ENCODE assay signal across 8 cellular contexts in the genomic region with DNA sequence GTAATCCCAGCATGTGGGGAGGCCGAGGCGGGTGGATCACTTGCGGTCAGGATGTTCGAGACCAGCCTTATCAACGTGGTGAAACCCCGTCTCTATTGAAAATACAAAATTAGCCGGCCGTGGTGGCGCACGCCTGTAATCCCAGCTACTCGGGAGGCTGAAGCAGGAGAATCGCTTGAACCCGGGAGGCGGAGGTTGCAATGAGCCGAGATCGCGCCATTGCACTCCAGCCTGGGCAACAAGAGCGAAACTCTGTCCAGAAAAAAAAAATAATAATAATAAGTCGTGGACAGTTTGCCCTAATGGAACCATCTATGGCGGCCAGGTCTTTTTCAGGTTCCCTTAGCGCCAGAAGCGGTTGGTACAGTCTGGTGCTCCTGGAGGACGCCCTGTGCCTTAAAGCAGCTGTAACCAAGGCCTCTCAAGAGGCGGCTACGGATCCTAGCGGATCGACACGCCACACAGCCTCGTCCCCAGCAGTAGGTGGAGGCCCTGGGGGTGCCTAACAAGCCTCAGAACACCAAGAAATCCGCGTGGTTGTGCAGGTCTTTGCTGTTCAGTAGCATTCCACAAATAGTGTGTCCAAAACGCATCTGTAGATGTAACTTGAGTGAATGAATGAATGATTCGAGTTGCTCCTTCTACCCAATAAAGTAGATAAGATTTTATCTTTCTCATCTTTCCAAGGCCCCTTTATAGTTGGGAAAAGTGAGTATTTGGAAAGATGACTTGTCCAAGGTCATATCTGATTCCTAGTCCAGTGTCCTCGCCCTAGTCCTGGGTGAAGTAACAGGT. TPM values are rescaled to one million over a fixed set of nuclear protein-coding genes. Genes with fewer than 3 reads are reported as not detected.
DNase-seq lines count a peak whose midpoint lies in the region; ATAC-seq, FAIRE-seq and TF ChIP-seq lines count a peak whose summit lies in the region.

No MANE protein-coding gene starts in this region.

- H3K36me3 ChIP-seq in neuron (ENCODE audit: insufficient read depth, low read length), result peaks cover 19% of the 10 kb centered on the region

- ATAC-seq in SK-N-SH treated with all-trans-retinoic acid at 6 μM for 48 hours (peak; percentile 43), HG03457 (IDR thresholded peaks at IDR 0.05; ENCODE audit: unreplicated experiment) (no peak)

- H3K27me3 ChIP-seq in neuron (ENCODE audit: insufficient read depth, low read length), result no peaks in the 10 kb centered on the region

- H3K4me1 ChIP-seq in neuron (ENCODE audit: insufficient read depth, low read length), result peaks cover 27% of the 10 kb centered on the region

- no peaks in the 10 kb centered on the region for H3K9me3 ChIP-seq in neuron (ENCODE audit: low read length)

- no peak overlapping the region for H2AFZ ChIP-seq in neuron (ENCODE audit: low read depth, low read length)

- peak overlapping the region; percentile 91 for H3K27ac ChIP-seq in epithelial cell of prostate

- no peak for TF ChIP-seq CTCF in GM12875 (IDR thresholded peaks at IDR 0.05; ENCODE audit: borderline replicate concordance, insufficient read depth, low read depth, low read length)

- H3K4me3 ChIP-seq in GM12875 (ENCODE audit: low read depth, low read length) (peak overlapping the region; percentile 79), neuron (ENCODE audit: low read length) (peak overlapping the region; percentile 92)

- no peak for FAIRE-seq in frontal cortex (lab: Jason Lieb, UNC)

- no peak for DNase-seq in epithelial cell of prostate (ENCODE audit: low read depth, low spot score)
- DNase-seq in hippocampal formation (lab: John Stamatoyannopoulos, UW), result no peak
- no peak for DNase-seq in frontal cortex (ENCODE audit: low spot score in 2 of 2)
- no peak for DNase-seq in 8988T

TF ChIP-seq in SK-N-SH treated with all-trans-retinoic acid at 6 μM for 48 hours, 23 proteins besides CTCF, POLR2A, EP300 and RAD21:
- TF ChIP-seq GLIS3 (CRISPR knock-in tag; IDR thresholded peaks at IDR 0.05), result no peak
- TF ChIP-seq, protein P1, sequence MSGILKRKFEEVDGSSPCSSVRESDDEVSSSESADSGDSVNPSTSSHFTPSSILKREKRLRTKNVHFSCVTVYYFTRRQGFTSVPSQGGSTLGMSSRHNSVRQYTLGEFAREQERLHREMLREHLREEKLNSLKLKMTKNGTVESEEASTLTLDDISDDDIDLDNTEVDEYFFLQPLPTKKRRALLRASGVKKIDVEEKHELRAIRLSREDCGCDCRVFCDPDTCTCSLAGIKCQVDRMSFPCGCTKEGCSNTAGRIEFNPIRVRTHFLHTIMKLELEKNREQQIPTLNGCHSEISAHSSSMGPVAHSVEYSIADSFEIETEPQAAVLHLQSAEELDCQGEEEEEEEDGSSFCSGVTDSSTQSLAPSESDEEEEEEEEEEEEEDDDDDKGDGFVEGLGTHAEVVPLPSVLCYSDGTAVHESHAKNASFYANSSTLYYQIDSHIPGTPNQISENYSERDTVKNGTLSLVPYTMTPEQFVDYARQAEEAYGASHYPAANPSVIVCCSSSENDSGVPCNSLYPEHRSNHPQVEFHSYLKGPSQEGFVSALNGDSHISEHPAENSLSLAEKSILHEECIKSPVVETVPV (CRISPR knock-in tag; IDR thresholded peaks at IDR 0.05), result no peak
- TF ChIP-seq CSDC2 (CRISPR knock-in tag; IDR thresholded peaks at IDR 0.05), result no peak
- no peak for TF ChIP-seq ZNF8 (CRISPR knock-in tag; IDR thresholded peaks at IDR 0.05)
- no peak for TF ChIP-seq TOX (CRISPR knock-in tag; IDR thresholded peaks at IDR 0.05; ENCODE audit: borderline replicate concordance)
- TF ChIP-seq ZFP3 (CRISPR knock-in tag; IDR thresholded peaks at IDR 0.05), result no peak
- TF ChIP-seq ZC3H10 (CRISPR knock-in tag; IDR thresholded peaks at IDR 0.05), result no peak
- no peak for TF ChIP-seq TCF4 (CRISPR knock-in tag; IDR thresholded peaks at IDR 0.05; ENCODE audit: borderline replicate concordance)
- no peak for TF ChIP-seq BACH2 (CRISPR knock-in tag; IDR thresholded peaks at IDR 0.05; ENCODE audit: borderline replicate concordance)
- no peak for TF ChIP-seq ZFP30 (CRISPR knock-in tag; IDR thresholded peaks at IDR 0.05)
- no peak for TF ChIP-seq ZNF565 (CRISPR knock-in tag; conservative IDR thresholded peaks at IDR 0.05; ENCODE audit: low read depth)
- TF ChIP-seq, protein P2, sequence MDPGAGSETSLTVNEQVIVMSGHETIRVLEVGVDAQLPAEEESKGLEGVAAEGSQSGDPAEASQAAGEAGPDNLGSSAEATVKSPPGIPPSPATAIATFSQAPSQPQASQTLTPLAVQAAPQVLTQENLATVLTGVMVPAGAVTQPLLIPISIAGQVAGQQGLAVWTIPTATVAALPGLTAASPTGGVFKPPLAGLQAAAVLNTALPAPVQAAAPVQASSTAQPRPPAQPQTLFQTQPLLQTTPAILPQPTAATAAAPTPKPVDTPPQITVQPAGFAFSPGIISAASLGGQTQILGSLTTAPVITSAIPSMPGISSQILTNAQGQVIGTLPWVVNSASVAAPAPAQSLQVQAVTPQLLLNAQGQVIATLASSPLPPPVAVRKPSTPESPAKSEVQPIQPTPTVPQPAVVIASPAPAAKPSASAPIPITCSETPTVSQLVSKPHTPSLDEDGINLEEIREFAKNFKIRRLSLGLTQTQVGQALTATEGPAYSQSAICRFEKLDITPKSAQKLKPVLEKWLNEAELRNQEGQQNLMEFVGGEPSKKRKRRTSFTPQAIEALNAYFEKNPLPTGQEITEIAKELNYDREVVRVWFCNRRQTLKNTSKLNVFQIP (CRISPR knock-in tag; IDR thresholded peaks at IDR 0.05; ENCODE audit: borderline replicate concordance, low read depth), result no peak
- TF ChIP-seq ZNF70 (CRISPR knock-in tag; IDR thresholded peaks at IDR 0.05), result no peak
- TF ChIP-seq, protein P3, sequence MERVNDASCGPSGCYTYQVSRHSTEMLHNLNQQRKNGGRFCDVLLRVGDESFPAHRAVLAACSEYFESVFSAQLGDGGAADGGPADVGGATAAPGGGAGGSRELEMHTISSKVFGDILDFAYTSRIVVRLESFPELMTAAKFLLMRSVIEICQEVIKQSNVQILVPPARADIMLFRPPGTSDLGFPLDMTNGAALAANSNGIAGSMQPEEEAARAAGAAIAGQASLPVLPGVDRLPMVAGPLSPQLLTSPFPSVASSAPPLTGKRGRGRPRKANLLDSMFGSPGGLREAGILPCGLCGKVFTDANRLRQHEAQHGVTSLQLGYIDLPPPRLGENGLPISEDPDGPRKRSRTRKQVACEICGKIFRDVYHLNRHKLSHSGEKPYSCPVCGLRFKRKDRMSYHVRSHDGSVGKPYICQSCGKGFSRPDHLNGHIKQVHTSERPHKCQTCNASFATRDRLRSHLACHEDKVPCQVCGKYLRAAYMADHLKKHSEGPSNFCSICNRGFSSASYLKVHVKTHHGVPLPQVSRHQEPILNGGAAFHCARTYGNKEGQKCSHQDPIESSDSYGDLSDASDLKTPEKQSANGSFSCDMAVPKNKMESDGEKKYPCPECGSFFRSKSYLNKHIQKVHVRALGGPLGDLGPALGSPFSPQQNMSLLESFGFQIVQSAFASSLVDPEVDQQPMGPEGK (CRISPR knock-in tag; IDR thresholded peaks at IDR 0.05; ENCODE audit: borderline replicate concordance), result no peak
- no peak for TF ChIP-seq ARNTL (CRISPR knock-in tag; IDR thresholded peaks at IDR 0.05; ENCODE audit: borderline replicate concordance, low read depth)
- TF ChIP-seq SNAI2 (CRISPR knock-in tag; IDR thresholded peaks at IDR 0.05), result no peak
- TF ChIP-seq, protein P4, sequence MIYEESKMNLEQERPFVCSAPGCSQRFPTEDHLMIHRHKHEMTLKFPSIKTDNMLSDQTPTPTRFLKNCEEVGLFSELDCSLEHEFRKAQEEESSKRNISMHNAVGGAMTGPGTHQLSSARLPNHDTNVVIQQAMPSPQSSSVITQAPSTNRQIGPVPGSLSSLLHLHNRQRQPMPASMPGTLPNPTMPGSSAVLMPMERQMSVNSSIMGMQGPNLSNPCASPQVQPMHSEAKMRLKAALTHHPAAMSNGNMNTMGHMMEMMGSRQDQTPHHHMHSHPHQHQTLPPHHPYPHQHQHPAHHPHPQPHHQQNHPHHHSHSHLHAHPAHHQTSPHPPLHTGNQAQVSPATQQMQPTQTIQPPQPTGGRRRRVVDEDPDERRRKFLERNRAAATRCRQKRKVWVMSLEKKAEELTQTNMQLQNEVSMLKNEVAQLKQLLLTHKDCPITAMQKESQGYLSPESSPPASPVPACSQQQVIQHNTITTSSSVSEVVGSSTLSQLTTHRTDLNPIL (CRISPR knock-in tag; IDR thresholded peaks at IDR 0.05; ENCODE audit: low read depth), result no peak
- TF ChIP-seq ESRRG (CRISPR knock-in tag; IDR thresholded peaks at IDR 0.05), result no peak
- no peak for TF ChIP-seq ISL1 (CRISPR knock-in tag; IDR thresholded peaks at IDR 0.05)

RNA-seq across cellular contexts. Expression of a gene that starts 1.0 kb away (rescaled TPM):
- total RNA-seq in frontal cortex, result 143 TPM

RNA-seq across cellular contexts. Expression of a gene that starts 18.8 kb away (rescaled TPM):
- total RNA-seq in frontal cortex, result 52.6 TPM

RNA-seq across cellular contexts. Expression of a gene that starts 19.0 kb away (rescaled TPM):
- total RNA-seq in frontal cortex, result 22.0 TPM

RNA-seq across cellular contexts. Expression of a gene that starts 25.8 kb away (rescaled TPM):
- total RNA-seq in frontal cortex, result 11.8 TPM
